8 cellular contexts compared by ENCODE assay signal in the genomic region with DNA sequence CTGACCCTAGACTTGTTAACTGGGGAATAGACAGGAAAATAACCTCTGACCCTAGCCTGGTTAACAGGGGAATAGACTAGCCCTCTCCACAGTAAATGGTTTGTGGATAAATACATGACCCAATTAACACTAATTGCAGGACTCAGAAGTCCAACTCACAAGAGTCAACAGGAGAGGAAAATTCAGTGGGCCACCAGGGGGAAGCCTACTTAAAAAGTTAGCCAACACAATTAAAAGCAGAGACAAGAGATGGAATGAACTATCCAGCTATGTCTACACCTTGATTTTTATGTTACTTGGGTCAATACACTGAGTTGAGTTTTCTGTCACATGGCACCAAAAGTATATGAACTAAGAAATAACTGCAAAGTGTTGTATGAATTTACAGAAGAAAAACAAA.
DNase-seq lines count a peak whose midpoint lies in the region; ATAC-seq and TF ChIP-seq lines count a peak whose summit lies in the region.

No MANE protein-coding gene starts in this region.

- no peaks in the 10 kb centered on the region for H3K27me3 Mint-ChIP-seq in neural crest cell (ENCODE audit: low read depth)

- no peak for DNase-seq in GM13976 (ENCODE audit: low spot score)
- peak; percentile 6 for DNase-seq in dermis blood vessel endothelial cell
- no peak for DNase-seq in neural crest cell (ENCODE audit: low read depth, low spot score)
- no peak for DNase-seq in dedifferentiated amniotic fluid mesenchymal stem cell (ENCODE audit: extremely low spot score)

- H3K9me3 Mint-ChIP-seq in neural crest cell = peaks cover 3% of the 10 kb centered on the region

- in situ Hi-C loops in GM13976 (cut with MboI; ENCODE audit: low sequenced_read_pairs, unreplicated experiment) = no loop called here

- H3K4me1 Mint-ChIP-seq in neural crest cell = no peaks in the 10 kb centered on the region

- peak; percentile 26 for TF ChIP-seq CTCF in GM13976 (IDR thresholded peaks at IDR 0.05; ENCODE audit: borderline replicate concordance, control extremely low read depth, extremely low read depth, insufficient read depth, missing control alignments)
- TF ChIP-seq CTCF in VCaP (conservative IDR thresholded peaks at IDR 0.05) = peak; percentile 62
- TF ChIP-seq CTCF in neural crest cell (conservative IDR thresholded peaks at IDR 0.05) = peak; percentile 50

- peak; percentile 86 for ATAC-seq in HG02885 (IDR thresholded peaks at IDR 0.05; ENCODE audit: poor library complexity, unreplicated experiment)
- ATAC-seq in HG03108 (IDR thresholded peaks at IDR 0.05; ENCODE audit: unreplicated experiment) = no peak
- ATAC-seq in GM18505 (IDR thresholded peaks at IDR 0.05; ENCODE audit: unreplicated experiment) = no peak

- no peak overlapping the region for H3K27ac ChIP-seq in VCaP

- H3K4me3 Mint-ChIP-seq in neural crest cell = no peak overlapping the region

- no peak overlapping the region for H3K27ac Mint-ChIP-seq in neural crest cell (ENCODE audit: unreplicated experiment)

- H3K36me3 Mint-ChIP-seq in neural crest cell (ENCODE audit: low read depth) = no peaks in the 10 kb centered on the region

- no peak for TF ChIP-seq POLR2A in GM18505 (IDR thresholded peaks at IDR 0.05; ENCODE audit: borderline replicate concordance, extremely low read depth, insufficient read depth, insufficient read length)
